Comparison of ENCODE assay signal across 1 cellular context in the genomic region with DNA sequence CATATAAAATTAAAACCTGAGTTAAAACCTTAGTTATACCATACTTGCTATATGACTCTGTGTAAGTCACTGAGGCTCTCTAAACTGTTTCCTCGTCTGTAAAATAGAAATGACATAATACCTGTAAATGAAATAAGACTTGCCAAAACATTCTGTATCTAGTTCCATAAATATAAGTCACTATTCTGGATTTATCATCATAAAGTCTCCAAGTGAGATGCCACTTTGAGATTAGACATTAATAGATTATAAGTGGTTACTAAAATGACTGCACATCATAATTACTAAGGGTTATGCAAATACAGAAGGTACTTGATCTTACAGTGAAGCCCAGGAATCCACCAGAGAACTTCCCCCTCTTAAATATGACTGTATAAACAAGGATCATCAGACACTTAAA.
TF ChIP-seq lines count a peak whose summit lies in the region.

No MANE protein-coding gene starts in this region.

TF ChIP-seq in GM12878, 131 proteins besides CTCF, POLR2A, EP300 and RAD21:
- TF ChIP-seq, protein P1, sequence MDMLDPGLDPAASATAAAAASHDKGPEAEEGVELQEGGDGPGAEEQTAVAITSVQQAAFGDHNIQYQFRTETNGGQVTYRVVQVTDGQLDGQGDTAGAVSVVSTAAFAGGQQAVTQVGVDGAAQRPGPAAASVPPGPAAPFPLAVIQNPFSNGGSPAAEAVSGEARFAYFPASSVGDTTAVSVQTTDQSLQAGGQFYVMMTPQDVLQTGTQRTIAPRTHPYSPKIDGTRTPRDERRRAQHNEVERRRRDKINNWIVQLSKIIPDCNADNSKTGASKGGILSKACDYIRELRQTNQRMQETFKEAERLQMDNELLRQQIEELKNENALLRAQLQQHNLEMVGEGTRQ (IDR thresholded peaks at IDR 0.05; ENCODE audit: borderline replicate concordance, low read depth, low read length), result no peak
- no peak for TF ChIP-seq TAF1 (IDR thresholded peaks at IDR 0.05; ENCODE audit: borderline replicate concordance, low read depth, low read length)
- TF ChIP-seq HSF1 (IDR thresholded peaks at IDR 0.05; ENCODE audit: low read depth, low read length), result no peak
- no peak for TF ChIP-seq KDM1A (IDR thresholded peaks at IDR 0.05; ENCODE audit: borderline replicate concordance)
- no peak for TF ChIP-seq CEBPZ (IDR thresholded peaks at IDR 0.05; ENCODE audit: low read depth, low read length)
- TF ChIP-seq SREBF1 (IDR thresholded peaks at IDR 0.05; ENCODE audit: low read length), result no peak
- no peak for TF ChIP-seq ZNF217 (IDR thresholded peaks at IDR 0.05)
- TF ChIP-seq, protein P2, sequence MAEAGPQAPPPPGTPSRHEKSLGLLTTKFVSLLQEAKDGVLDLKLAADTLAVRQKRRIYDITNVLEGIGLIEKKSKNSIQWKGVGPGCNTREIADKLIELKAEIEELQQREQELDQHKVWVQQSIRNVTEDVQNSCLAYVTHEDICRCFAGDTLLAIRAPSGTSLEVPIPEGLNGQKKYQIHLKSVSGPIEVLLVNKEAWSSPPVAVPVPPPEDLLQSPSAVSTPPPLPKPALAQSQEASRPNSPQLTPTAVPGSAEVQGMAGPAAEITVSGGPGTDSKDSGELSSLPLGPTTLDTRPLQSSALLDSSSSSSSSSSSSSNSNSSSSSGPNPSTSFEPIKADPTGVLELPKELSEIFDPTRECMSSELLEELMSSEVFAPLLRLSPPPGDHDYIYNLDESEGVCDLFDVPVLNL (IDR thresholded peaks at IDR 0.05; ENCODE audit: low read depth, low read length), result no peak
- TF ChIP-seq ZNF622 (IDR thresholded peaks at IDR 0.05), result no peak
- no peak for TF ChIP-seq YBX1 (IDR thresholded peaks at IDR 0.05)
- TF ChIP-seq JUNB (IDR thresholded peaks at IDR 0.05), result peak; percentile 62
- TF ChIP-seq RAD51 (IDR thresholded peaks at IDR 0.05), result no peak
- no peak for TF ChIP-seq PML (IDR thresholded peaks at IDR 0.05; ENCODE audit: low read length)
- peak in 1 of 2 experiments; percentile 88; a peak in 1 of 4 replicates for TF ChIP-seq ETV6 (conservative IDR thresholded peaks at IDR 0.05 in 1 of 2, IDR thresholded peaks at IDR 0.05 in 1 of 2; ENCODE audit: borderline replicate concordance in 1 of 2, low read depth in 1 of 2)
